9 cellular contexts compared by ENCODE assay signal in genomic region chr15:85690546-85691226, GRCh38.
A peak's percentile ranks its signal among the peaks of the same experiment; 100 is the strongest.
DNase-seq lines count a peak whose midpoint lies in the region; ATAC-seq and TF ChIP-seq lines count a peak whose summit lies in the region.
"Had no signal": no experiment of that assay in that cellular context is flagged by ENCODE, and none has a peak within 500 bp of the region (broad histone marks: within the 10 kb centered on the region; RNA-seq: fewer than 3 reads in every experiment).

No MANE protein-coding gene starts in this region.

- no peaks in the 10 kb centered on the region for H3K27me3 ChIP-seq in DND-41 (ENCODE audit: insufficient read depth, low read length, poor library complexity)
- H3K27me3 ChIP-seq in adipocyte (replicated peaks; ENCODE audit: control insufficient read depth, insufficient read depth, low read length): no peaks in the 10 kb centered on the region
- no peaks in the 10 kb centered on the region for H3K27me3 ChIP-seq in aorta (ENCODE audit: control insufficient read depth in 1 of 2, insufficient read depth in 2 of 2, low read length in 1 of 2)

- peak overlapping the region; percentile 95 for H3K27ac Mint-ChIP-seq in osteocyte (ENCODE audit: unreplicated experiment)

- H3K36me3 ChIP-seq in DND-41 (ENCODE audit: insufficient read depth, low read length) (peaks cover 30% of the 10 kb centered on the region), adipocyte (ENCODE audit: control insufficient read depth, insufficient read depth, low read length, severe bottlenecking) (peaks cover 60% of the 10 kb centered on the region), aorta (ENCODE audit: control insufficient read depth in 1 of 2, insufficient read depth in 2 of 2, low read length in 1 of 2) (no peaks in the 10 kb centered on the region)

- peaks cover 35% of the 10 kb centered on the region for H3K36me3 Mint-ChIP-seq in osteocyte (ENCODE audit: unreplicated experiment)

- ATAC-seq in DND-41 (ENCODE audit: insufficient read depth, low read depth): peak; percentile 47
- ATAC-seq in GM19467 (IDR thresholded peaks at IDR 0.05; ENCODE audit: unreplicated experiment): peak; percentile 34
- ATAC-seq in HG03571 (IDR thresholded peaks at IDR 0.05; ENCODE audit: unreplicated experiment): peak; percentile 40
- no peak for ATAC-seq in aorta (ENCODE audit: low FRiP score)
- ATAC-seq: HCT116 had no signal

- intact Hi-C loops in aorta (cut with DNase I): no loop called here

- H2AFZ ChIP-seq in DND-41 (ENCODE audit: low read depth, low read length): peak overlapping the region; percentile 55

- TF ChIP-seq CTCF in DND-41 (IDR thresholded peaks at IDR 0.05; ENCODE audit: borderline replicate concordance, extremely low read depth, low read length, poor library complexity, severe bottlenecking) (no peak), osteocyte (IDR thresholded peaks at IDR 0.05) (no peak)

- peak overlapping the region; percentile 71 for H3K9ac ChIP-seq in DND-41 (ENCODE audit: low read depth, low read length)
- peak overlapping the region; percentile 89 for H3K9ac ChIP-seq in adipocyte (ENCODE audit: low read length)

- peaks cover 20% of the 10 kb centered on the region for H3K4me1 Mint-ChIP-seq in osteocyte (ENCODE audit: unreplicated experiment)

- H3K79me2 ChIP-seq in DND-41 (ENCODE audit: insufficient read depth, low read length): peaks cover 28% of the 10 kb centered on the region

- peak overlapping the region; percentile 86 for H3K27ac ChIP-seq in DND-41 (ENCODE audit: low read length)
- no peak overlapping the region for H3K27ac ChIP-seq in aorta (ENCODE audit: low read depth in 1 of 2, low read length in 2 of 2)

- WGBS in aorta, 2 donors: 78 to 86% methylated on average over 4 of the region's 4 CpGs

- peak overlapping the region; percentile 75 for H3K4me2 ChIP-seq in DND-41 (ENCODE audit: insufficient read depth, low read length)

- H3K4me3 ChIP-seq in DND-41 (ENCODE audit: low read depth in 1 of 2, low read length in 2 of 2) (peak overlapping the region; percentile 34 to 54; a peak in 3 of 4 replicates), adipocyte (ENCODE audit: low read length) (peak overlapping the region; percentile 88), aorta (ENCODE audit: low read length in 2 of 2) (no peak overlapping the region)

- no peaks in the 10 kb centered on the region for H3K9me3 Mint-ChIP-seq in osteocyte (ENCODE audit: unreplicated experiment)

- H4K20me1 ChIP-seq in DND-41 (ENCODE audit: insufficient read depth, low read length): no peaks in the 10 kb centered on the region

- DNase-seq in DND-41 (peak; percentile 41), adipocyte (ENCODE audit: low read depth) (no peak), osteocyte (ENCODE audit: extremely low spot score, unreplicated experiment) (no peak), DMS 273 treated with DMSO at 0.1 percent for 48 hours (lab: John Stamatoyannopoulos, UW) (no peak), hippocampal formation (lab: John Stamatoyannopoulos, UW) (no peak), aorta (no peak)

- no peaks in the 10 kb centered on the region for H3K9me3 ChIP-seq in DND-41 (ENCODE audit: insufficient read depth, low read length, severe bottlenecking)
- H3K9me3 ChIP-seq in adipocyte (ENCODE audit: control insufficient read depth, low read length): no peaks in the 10 kb centered on the region
- no peaks in the 10 kb centered on the region for H3K9me3 ChIP-seq in aorta (ENCODE audit: control insufficient read depth, low read length)

- no peaks in the 10 kb centered on the region for H3K27me3 Mint-ChIP-seq in osteocyte (ENCODE audit: unreplicated experiment)

- H3K4me3 Mint-ChIP-seq in osteocyte (ENCODE audit: unreplicated experiment): peak overlapping the region; percentile 76

- H3K4me1 ChIP-seq in DND-41 (ENCODE audit: insufficient read depth, low read length) (peaks cover 45% of the 10 kb centered on the region), adipocyte (ENCODE audit: control insufficient read depth, insufficient read depth, low read length) (peaks cover 23% of the 10 kb centered on the region), aorta (ENCODE audit: control insufficient read depth in 1 of 2, insufficient read depth in 2 of 2, low read length in 2 of 2) (peaks cover 3 to 8% of the 10 kb centered on the region in 2 donors)

Comparison
In these comparisons a context has a peak if more than half of its experiments do, and no peak if none do; other contexts are left out.
1. H3K4me3 ChIP-seq: peak in DND-41 (2 of 2) and adipocyte (single experiment); none in aorta (0 of 2).